1 cellular context compared by ENCODE assay signal in genomic region chr12:57744194-57744776, GRCh38.
TF ChIP-seq lines count a peak whose summit lies in the region.

No MANE protein-coding gene starts in this region.

TF ChIP-seq in HEK293, 187 proteins besides CTCF, POLR2A, EP300 and RAD21 (continued from another document and continues in another):
- no peak for TF ChIP-seq ELK4 (IDR thresholded peaks at IDR 0.05; ENCODE audit: borderline replicate concordance, low read depth, low read length)
- no peak for TF ChIP-seq ZNF837 (tag by site-specific recombination; IDR thresholded peaks at IDR 0.05)
- TF ChIP-seq ZNF560 (tag by site-specific recombination; IDR thresholded peaks at IDR 0.05; ENCODE audit: borderline replicate concordance) = no peak
- 0 out of 2 replicates have a peak, but pooled peaks have one; percentile 13 for TF ChIP-seq TSHZ1 (tag by site-specific recombination; IDR thresholded peaks at IDR 0.05; ENCODE audit: borderline replicate concordance)
- TF ChIP-seq ZNF155 (tag by site-specific recombination; IDR thresholded peaks at IDR 0.05) = no peak
- no peak for TF ChIP-seq ZNF645 (tag by site-specific recombination; IDR thresholded peaks at IDR 0.05)
- no peak for TF ChIP-seq ZIC2 (tag by site-specific recombination; IDR thresholded peaks at IDR 0.05)
- peak; percentile 73 for TF ChIP-seq KLF16 (tag by site-specific recombination; IDR thresholded peaks at IDR 0.05)
- TF ChIP-seq ZNF585B (tag by site-specific recombination; IDR thresholded peaks at IDR 0.05) = no peak
- TF ChIP-seq ZNF416 (tag by site-specific recombination; IDR thresholded peaks at IDR 0.05) = no peak
- no peak for TF ChIP-seq SALL2 (tag by site-specific recombination; IDR thresholded peaks at IDR 0.05; ENCODE audit: borderline replicate concordance)
- TF ChIP-seq ZNF514 (tag by site-specific recombination; IDR thresholded peaks at IDR 0.05) = no peak
- peak; percentile 79 for TF ChIP-seq PRDM10 (tag by site-specific recombination; IDR thresholded peaks at IDR 0.05)
- TF ChIP-seq ZFP41 (tag by site-specific recombination; IDR thresholded peaks at IDR 0.05; ENCODE audit: borderline replicate concordance) = no peak
- no peak for TF ChIP-seq SCRT1 (tag by site-specific recombination; IDR thresholded peaks at IDR 0.05; ENCODE audit: borderline replicate concordance)
- 0 out of 2 replicates have a peak, but pooled peaks have one; percentile 51 for TF ChIP-seq ZBTB7A (tag by site-specific recombination; IDR thresholded peaks at IDR 0.05; ENCODE audit: low read depth)
- TF ChIP-seq ZNF664 (tag by site-specific recombination; IDR thresholded peaks at IDR 0.05) = 0 out of 2 replicates have a peak, but pooled peaks have one; percentile 46
- no peak for TF ChIP-seq EGR2 (tag by site-specific recombination; IDR thresholded peaks at IDR 0.05; ENCODE audit: low read depth)
- no peak for TF ChIP-seq ZNF830 (tag by site-specific recombination; IDR thresholded peaks at IDR 0.05; ENCODE audit: low read depth)
- TF ChIP-seq ZNF169 (tag by site-specific recombination; IDR thresholded peaks at IDR 0.05) = no peak
- peak; percentile 47; the same call in 1 of the 2 replicates for TF ChIP-seq ZNF449 (tag by site-specific recombination; IDR thresholded peaks at IDR 0.05)
- no peak for TF ChIP-seq ZNF223 (tag by site-specific recombination; IDR thresholded peaks at IDR 0.05)
- no peak for TF ChIP-seq PRDM1 (tag by site-specific recombination; IDR thresholded peaks at IDR 0.05)
- TF ChIP-seq ZNF488 (tag by site-specific recombination; IDR thresholded peaks at IDR 0.05) = no peak
- no peak for TF ChIP-seq PRDM2 (tag by site-specific recombination; IDR thresholded peaks at IDR 0.05; ENCODE audit: borderline replicate concordance)
- no peak for TF ChIP-seq ZNF785 (tag by site-specific recombination; IDR thresholded peaks at IDR 0.05)
- no peak for TF ChIP-seq GLIS2 (tag by site-specific recombination; IDR thresholded peaks at IDR 0.05)
- TF ChIP-seq OVOL3 (tag by site-specific recombination; IDR thresholded peaks at IDR 0.05) = no peak
- no peak for TF ChIP-seq ZFHX2 (tag by site-specific recombination; conservative IDR thresholded peaks at IDR 0.05)
- TF ChIP-seq ZNF335 (tag by site-specific recombination; conservative IDR thresholded peaks at IDR 0.05) = peak; percentile 40
- TF ChIP-seq ZBTB11 (tag by site-specific recombination; conservative IDR thresholded peaks at IDR 0.05; ENCODE audit: low read depth) = no peak
- TF ChIP-seq ZNF555 (tag by site-specific recombination; conservative IDR thresholded peaks at IDR 0.05) = no peak
- no peak for TF ChIP-seq IKZF3 (tag by site-specific recombination; IDR thresholded peaks at IDR 0.05)
- TF ChIP-seq YY1 (tag by site-specific recombination; IDR thresholded peaks at IDR 0.05) = 0 out of 2 replicates have a peak, but pooled peaks have one; percentile 44
- no peak for TF ChIP-seq ZEB2 (tag by site-specific recombination; IDR thresholded peaks at IDR 0.05)
- TF ChIP-seq OSR2 (tag by site-specific recombination; IDR thresholded peaks at IDR 0.05) = no peak
- peak; percentile 23; the same call in 1 of the 2 replicates for TF ChIP-seq ZNF843 (tag by site-specific recombination; IDR thresholded peaks at IDR 0.05)
- no peak for TF ChIP-seq ZNF239 (tag by site-specific recombination; IDR thresholded peaks at IDR 0.05)
- no peak; the same call in 1 of the 2 replicates for TF ChIP-seq ZNF792 (tag by site-specific recombination; IDR thresholded peaks at IDR 0.05)
- no peak; the same call in 1 of the 2 replicates for TF ChIP-seq ZNF2 (tag by site-specific recombination; IDR thresholded peaks at IDR 0.05)
